ENCODE assay signal across 8 cellular contexts in genomic region chrX:20139966-20140365, GRCh38. TPM values are rescaled to one million over a fixed set of nuclear protein-coding genes. Genes with fewer than 3 reads are reported as not detected.
A peak's percentile ranks its signal among the peaks of the same experiment; 100 is the strongest.
DNase-seq lines count a peak whose midpoint lies in the region; ATAC-seq and TF ChIP-seq lines count a peak whose summit lies in the region.

No MANE protein-coding gene starts in this region.

- peak overlapping the region; percentile 87 for H3K4me2 ChIP-seq in osteoblast (ENCODE audit: insufficient read depth, low read length)

- H3K9ac ChIP-seq in NT2/D1 (ENCODE audit: insufficient read length, low read depth): peak overlapping the region; percentile 95

- H3K27me3 Mint-ChIP-seq in Calu3 (ENCODE audit: unreplicated experiment): no peaks in the 10 kb centered on the region
- H3K27me3 Mint-ChIP-seq in effector memory CD8-positive, alpha-beta T cell: no peaks in the 10 kb centered on the region

- peaks cover 19% of the 10 kb centered on the region for H3K4me1 Mint-ChIP-seq in Calu3 (ENCODE audit: low read depth, unreplicated experiment)
- peaks cover 16 to 26% of the 10 kb centered on the region in 2 donors for H3K4me1 Mint-ChIP-seq in effector memory CD8-positive, alpha-beta T cell (ENCODE audit: low read depth in 2 of 2)

- H3K9me3 Mint-ChIP-seq in Calu3 (ENCODE audit: low read depth, unreplicated experiment): no peaks in the 10 kb centered on the region
- no peaks in the 10 kb centered on the region for H3K9me3 Mint-ChIP-seq in effector memory CD8-positive, alpha-beta T cell

- peak overlapping the region; percentile 90 for H3K4me3 Mint-ChIP-seq in Calu3 (ENCODE audit: low read depth, unreplicated experiment)
- H3K4me3 Mint-ChIP-seq in effector memory CD8-positive, alpha-beta T cell: peak overlapping the region; percentile 84 to 87

- H3K36me3 ChIP-seq in NT2/D1 (ENCODE audit: insufficient read depth, insufficient read length, low read length): peaks cover 53% of the 10 kb centered on the region
- H3K36me3 ChIP-seq in osteoblast (ENCODE audit: insufficient read depth, low read length): peaks cover 32% of the 10 kb centered on the region

- no peak for ATAC-seq in effector memory CD8-positive, alpha-beta T cell (replicated peaks)
- no peak for ATAC-seq in HG03342 (IDR thresholded peaks at IDR 0.05; ENCODE audit: unreplicated experiment)
- no peak for ATAC-seq in HG03460 (IDR thresholded peaks at IDR 0.05; ENCODE audit: unreplicated experiment)
- no peak for ATAC-seq in GM19455 (IDR thresholded peaks at IDR 0.05; ENCODE audit: unreplicated experiment)

- H3K36me3 Mint-ChIP-seq in Calu3 (ENCODE audit: insufficient read depth, unreplicated experiment): peaks cover 61% of the 10 kb centered on the region
- peaks cover 43% of the 10 kb centered on the region for H3K36me3 Mint-ChIP-seq in effector memory CD8-positive, alpha-beta T cell (ENCODE audit: insufficient read depth)

- H3K79me2 ChIP-seq in osteoblast (ENCODE audit: insufficient read depth, low read length): peaks cover 52% of the 10 kb centered on the region

- H3K9me3 ChIP-seq in NT2/D1 (ENCODE audit: insufficient read depth, low read length) (no peaks in the 10 kb centered on the region), osteoblast (ENCODE audit: low read depth, low read length) (no peaks in the 10 kb centered on the region)

- peak overlapping the region; percentile 86 for H3K27ac ChIP-seq in osteoblast (ENCODE audit: low read depth, low read length)

- intact Hi-C loops in Calu3 (cut with micrococcal nuclease; ENCODE audit: unreplicated experiment): no loop called here

- BruUV-seq in Calu3 (replicated peaks; lab: Mats Ljungman, UMichigan): no TSS peak

- CTCF ChIA-PET in Calu3 (lab: Charles Lee): interaction anchor here (0.5 kb wide), 1 partner anchor 66 kb away, joined by 3 read pairs; no protein-coding TSS in a partner anchor

- no peak for TF ChIP-seq CTCF in Calu3 (IDR thresholded peaks at IDR 0.05; ENCODE audit: unreplicated experiment)
- no peak for TF ChIP-seq CTCF in osteoblast (IDR thresholded peaks at IDR 0.05; ENCODE audit: extremely low read depth, low read depth, low read length)

- H3K4me1 ChIP-seq in NT2/D1 (ENCODE audit: insufficient read depth, insufficient read length) (no peaks in the 10 kb centered on the region), osteoblast (ENCODE audit: insufficient read depth, low read length) (peaks cover 14% of the 10 kb centered on the region)

- H3K27me3 ChIP-seq in NT2/D1 (ENCODE audit: insufficient read depth, insufficient read length): no peaks in the 10 kb centered on the region
- no peaks in the 10 kb centered on the region for H3K27me3 ChIP-seq in osteoblast (ENCODE audit: insufficient read depth, low read length)

- H3K27ac Mint-ChIP-seq in Calu3 (ENCODE audit: unreplicated experiment): no peak overlapping the region
- peak overlapping the region in 1 of 2 donors; percentile 90 for H3K27ac Mint-ChIP-seq in effector memory CD8-positive, alpha-beta T cell

- H3K4me3 ChIP-seq in NT2/D1 (ENCODE audit: insufficient read length, low read depth): peak overlapping the region; percentile 86
- H3K4me3 ChIP-seq in osteoblast (ENCODE audit: insufficient read depth, low read length): peak overlapping the region; percentile 93

- DNase-seq in Calu3: no peak
- no peak for DNase-seq in NT2/D1 (ENCODE audit: low read depth, low spot score)
- DNase-seq in effector memory CD8-positive, alpha-beta T cell: no peak
- DNase-seq in osteoblast (ENCODE audit: insufficient read length, low spot score, missing footprints): peak; percentile 11
- DNase-seq in DMS153 (lab: John Stamatoyannopoulos, UW): no peak

- no peak overlapping the region for H2AFZ ChIP-seq in osteoblast (ENCODE audit: low read length)

- peaks cover 31% of the 10 kb centered on the region for H4K20me1 ChIP-seq in osteoblast (ENCODE audit: insufficient read depth, low read length)

RNA-seq across cellular contexts. Expression of gene EIF1AX, which starts 1.7 kb away (rescaled TPM):
- total RNA-seq in Calu3 (2022) (127 and 133 TPM in 2 replicates), osteoblast (29.0 and 42.4 TPM in 2 replicates)

RNA-seq across cellular contexts. Expression of gene MAP7D2, which starts 23.3 kb away (rescaled TPM):
- total RNA-seq in Calu3 (2022): 2.6 and 4.0 TPM in 2 replicates
- total RNA-seq in osteoblast: under 0.01 and 0.36 TPM in 2 replicates
